8 cellular contexts compared by ENCODE assay signal in genomic region chr19:10403137-10404021, GRCh38. TPM values are rescaled to one million over a fixed set of nuclear protein-coding genes. Genes with fewer than 3 reads are reported as not detected.
DNase-seq lines count a peak whose midpoint lies in the region; ATAC-seq, FAIRE-seq and TF ChIP-seq lines count a peak whose summit lies in the region.

TSS of gene CDC37 (minus strand) at chr19:10403542. CDS start at chr19:10403479, 63 bp downstream.

- ATAC-seq in GM18909 (IDR thresholded peaks at IDR 0.05; ENCODE audit: poor library complexity, unreplicated experiment) (peak; percentile 81), HG03175 (IDR thresholded peaks at IDR 0.05; ENCODE audit: unreplicated experiment) (peak; percentile 86), WTC11 (peak; percentile 79)

- FAIRE-seq in bronchial epithelial cell (lab: Jason Lieb, UNC), result no peak

- H3K36me3 Mint-ChIP-seq in WTC11, result peaks cover 4% of the 10 kb centered on the region; the same call in 1 of the 2 replicates

- peaks cover 19% of the 10 kb centered on the region for H3K4me1 Mint-ChIP-seq in WTC11

- intact Hi-C loops in spleen (cut with DNase I; ENCODE audit: low total_unique reads), result loop anchor here (10.0 kb wide), 1 partner anchor 171 kb away; no protein-coding TSS in a partner anchor

- H3K27me3 ChIP-seq in AG04450 (ENCODE audit: control insufficient read depth, insufficient read depth, low read length) (no peaks in the 10 kb centered on the region), bronchial epithelial cell (ENCODE audit: control insufficient read depth, insufficient read depth, low read length) (peaks cover 5% of the 10 kb centered on the region), spleen (replicated peaks in 1 of 7) (peaks cover 0 to 32% (median 14%) of the 10 kb centered on the region in 7 donors)

- DNase-seq in AG04450 (ENCODE audit: low read depth, low spot score) (peak; percentile 91), NCI-H226 (peak; percentile 94), WTC11 (ENCODE audit: low spot score) (peak; percentile 98), bronchial epithelial cell (ENCODE audit: low read depth) (peak; percentile 89), inferior parietal cortex (ENCODE audit: extremely low spot score) (peak; percentile 96), spleen (peak; percentile 98)

- H3K27ac Mint-ChIP-seq in WTC11, result peak within 1 kb of the TSS; percentile 89

- H3K9me3 Mint-ChIP-seq in WTC11, result no peaks in the 10 kb centered on the region

- H3K4me3 ChIP-seq in AG04450 (ENCODE audit: low read depth, low read length) (peak within 1 kb of the TSS; percentile 99), bronchial epithelial cell (ENCODE audit: low read depth, low read length) (peak within 1 kb of the TSS; percentile 82), spleen (peak within 1 kb of the TSS; percentile 86 to 98 (median 90))

- H3K4me3 Mint-ChIP-seq in WTC11, result peak within 1 kb of the TSS; percentile 96

- TF ChIP-seq CTCF in AG04450 (IDR thresholded peaks at IDR 0.05; ENCODE audit: low read depth, low read length) (no peak), WTC11 (IDR thresholded peaks at IDR 0.05) (no peak), bronchial epithelial cell (IDR thresholded peaks at IDR 0.05; ENCODE audit: insufficient read depth, low read length, severe bottlenecking) (no peak), spleen (IDR thresholded peaks at IDR 0.05 in 8 of 11, conservative IDR thresholded peaks at IDR 0.05 in 3 of 11) (peak in 2 of 11 experiments; percentile 2 to 4)

- peak in 1 of 3 donors; percentile 59 for TF ChIP-seq POLR2A in spleen (IDR thresholded peaks at IDR 0.05)

- peaks cover 40% of the 10 kb centered on the region for H3K27me3 Mint-ChIP-seq in WTC11 (ENCODE audit: low read depth)

- H3K9me3 ChIP-seq in AG04450 (ENCODE audit: control insufficient read depth, insufficient read depth, low read length) (no peaks in the 10 kb centered on the region), spleen (no peaks in the 10 kb centered on the region)

- H3K27ac ChIP-seq in AG04450 (ENCODE audit: low read depth, low read length), result peak within 1 kb of the TSS; percentile 81
- H3K27ac ChIP-seq in spleen, result peak within 1 kb of the TSS; percentile 57 to 91 (median 84)

- peaks cover 51 to 97% (median 83%) of the 10 kb centered on the region in 6 donors for H3K4me1 ChIP-seq in spleen

- 0 to 1% (median 0%) methylated on average over 36 to 69 of the region's 69 CpGs for WGBS in spleen, 5 donors

- CTCF ChIA-PET in AG04450 (lab: Charles Lee) (interaction anchor here (0.5 to 6.3 kb wide), 16 partner anchors 13 to 530 kb away, joined by 3 to 87 read pairs (median 4); no protein-coding TSS in a partner anchor), WTC11 (lab: Charles Lee) (interaction anchor here (0.5 to 8.3 kb wide), 32 partner anchors 9 to 455 kb away, joined by 3 to 229 read pairs (median 4); partner anchors contain the start of genes ICAM1, ICAM5, PDE4A and QTRT1)

- POLR2A ChIA-PET in AG04450 (lab: Yijun Ruan, JAX) (interaction anchor here (0.6 to 1.3 kb wide), 5 partner anchors 15 to 214 kb away, joined by 4 to 7 read pairs (median 4); no protein-coding TSS in a partner anchor), WTC11 (lab: Charles Lee) (interaction anchor here (0.5 to 1.5 kb wide), 3 partner anchors 15 to 209 kb away, joined by 3 to 5 read pairs (median 3); partner anchors contain the start of gene TYK2)

- H3K36me3 ChIP-seq in bronchial epithelial cell (ENCODE audit: control insufficient read depth, insufficient read depth, low read length) (peaks cover 6% of the 10 kb centered on the region), spleen (peaks cover 0 to 21% (median 0%) of the 10 kb centered on the region in 6 donors)

TF ChIP-seq in WTC11, 78 proteins besides CTCF, POLR2A, EP300 and RAD21 (continues in another document):
- TF ChIP-seq E2F5 (CRISPR knock-in tag; IDR thresholded peaks at IDR 0.05) (peak; percentile 80), GTF2I (CRISPR knock-in tag; conservative IDR thresholded peaks at IDR 0.05) (no peak), HMGA2 (CRISPR knock-in tag; IDR thresholded peaks at IDR 0.05) (no peak), MAX (CRISPR knock-in tag; IDR thresholded peaks at IDR 0.05) (peak; percentile 24; the same call in 1 of the 2 replicates), PREB (CRISPR knock-in tag; IDR thresholded peaks at IDR 0.05; ENCODE audit: borderline replicate concordance) (no peak), JUN (CRISPR knock-in tag; IDR thresholded peaks at IDR 0.05) (no peak), NFATC4 (CRISPR knock-in tag; IDR thresholded peaks at IDR 0.05) (no peak), CREB1 (CRISPR knock-in tag; IDR thresholded peaks at IDR 0.05) (no peak), ERG (CRISPR knock-in tag; IDR thresholded peaks at IDR 0.05) (no peak), NFYB (CRISPR knock-in tag; conservative IDR thresholded peaks at IDR 0.05; ENCODE audit: low read depth) (no peak), JAZF1 (CRISPR knock-in tag; IDR thresholded peaks at IDR 0.05) (no peak), ZMAT4 (CRISPR knock-in tag; IDR thresholded peaks at IDR 0.05) (no peak), ZNF396 (CRISPR knock-in tag; IDR thresholded peaks at IDR 0.05; ENCODE audit: borderline replicate concordance) (no peak)
- TF ChIP-seq, protein P1, sequence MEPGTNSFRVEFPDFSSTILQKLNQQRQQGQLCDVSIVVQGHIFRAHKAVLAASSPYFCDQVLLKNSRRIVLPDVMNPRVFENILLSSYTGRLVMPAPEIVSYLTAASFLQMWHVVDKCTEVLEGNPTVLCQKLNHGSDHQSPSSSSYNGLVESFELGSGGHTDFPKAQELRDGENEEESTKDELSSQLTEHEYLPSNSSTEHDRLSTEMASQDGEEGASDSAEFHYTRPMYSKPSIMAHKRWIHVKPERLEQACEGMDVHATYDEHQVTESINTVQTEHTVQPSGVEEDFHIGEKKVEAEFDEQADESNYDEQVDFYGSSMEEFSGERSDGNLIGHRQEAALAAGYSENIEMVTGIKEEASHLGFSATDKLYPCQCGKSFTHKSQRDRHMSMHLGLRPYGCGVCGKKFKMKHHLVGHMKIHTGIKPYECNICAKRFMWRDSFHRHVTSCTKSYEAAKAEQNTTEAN (CRISPR knock-in tag; IDR thresholded peaks at IDR 0.05), result no peak; the same call in 1 of the 2 replicates
- TF ChIP-seq, protein P2, sequence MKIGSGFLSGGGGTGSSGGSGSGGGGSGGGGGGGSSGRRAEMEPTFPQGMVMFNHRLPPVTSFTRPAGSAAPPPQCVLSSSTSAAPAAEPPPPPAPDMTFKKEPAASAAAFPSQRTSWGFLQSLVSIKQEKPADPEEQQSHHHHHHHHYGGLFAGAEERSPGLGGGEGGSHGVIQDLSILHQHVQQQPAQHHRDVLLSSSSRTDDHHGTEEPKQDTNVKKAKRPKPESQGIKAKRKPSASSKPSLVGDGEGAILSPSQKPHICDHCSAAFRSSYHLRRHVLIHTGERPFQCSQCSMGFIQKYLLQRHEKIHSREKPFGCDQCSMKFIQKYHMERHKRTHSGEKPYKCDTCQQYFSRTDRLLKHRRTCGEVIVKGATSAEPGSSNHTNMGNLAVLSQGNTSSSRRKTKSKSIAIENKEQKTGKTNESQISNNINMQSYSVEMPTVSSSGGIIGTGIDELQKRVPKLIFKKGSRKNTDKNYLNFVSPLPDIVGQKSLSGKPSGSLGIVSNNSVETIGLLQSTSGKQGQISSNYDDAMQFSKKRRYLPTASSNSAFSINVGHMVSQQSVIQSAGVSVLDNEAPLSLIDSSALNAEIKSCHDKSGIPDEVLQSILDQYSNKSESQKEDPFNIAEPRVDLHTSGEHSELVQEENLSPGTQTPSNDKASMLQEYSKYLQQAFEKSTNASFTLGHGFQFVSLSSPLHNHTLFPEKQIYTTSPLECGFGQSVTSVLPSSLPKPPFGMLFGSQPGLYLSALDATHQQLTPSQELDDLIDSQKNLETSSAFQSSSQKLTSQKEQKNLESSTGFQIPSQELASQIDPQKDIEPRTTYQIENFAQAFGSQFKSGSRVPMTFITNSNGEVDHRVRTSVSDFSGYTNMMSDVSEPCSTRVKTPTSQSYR (CRISPR knock-in tag; IDR thresholded peaks at IDR 0.05), result no peak

RNA-seq across cellular contexts. Expression of gene CDC37, which starts in this region (rescaled TPM):
- polyA plus RNA-seq in AG04450 (2011; rRNA removed) (268 and 340 TPM in 2 replicates), spleen (100 to 1,000 TPM; 142 to 387 (median 251) TPM)
- polyA minus RNA-seq in AG04450 (2011; rRNA and poly(A)+ RNA removed), result 102 and 113 TPM in 2 replicates
- total RNA-seq in WTC11 (2021) (163 to 204 TPM (median 164 TPM) in 3 replicates), bronchial epithelial cell (195 TPM in 2 replicates), spleen (100 to 1,000 TPM; 131 to 186 (median 150) TPM)

Comparison
In these comparisons a context has a peak if more than half of its experiments do, and no peak if none do; other contexts are left out.
1. Peak in every context shown above with its lines: DNase-seq, ATAC-seq, H3K4me3 ChIP-seq and H3K27ac ChIP-seq.